ENCODE assay signal across 1 cellular context in the genomic region with DNA sequence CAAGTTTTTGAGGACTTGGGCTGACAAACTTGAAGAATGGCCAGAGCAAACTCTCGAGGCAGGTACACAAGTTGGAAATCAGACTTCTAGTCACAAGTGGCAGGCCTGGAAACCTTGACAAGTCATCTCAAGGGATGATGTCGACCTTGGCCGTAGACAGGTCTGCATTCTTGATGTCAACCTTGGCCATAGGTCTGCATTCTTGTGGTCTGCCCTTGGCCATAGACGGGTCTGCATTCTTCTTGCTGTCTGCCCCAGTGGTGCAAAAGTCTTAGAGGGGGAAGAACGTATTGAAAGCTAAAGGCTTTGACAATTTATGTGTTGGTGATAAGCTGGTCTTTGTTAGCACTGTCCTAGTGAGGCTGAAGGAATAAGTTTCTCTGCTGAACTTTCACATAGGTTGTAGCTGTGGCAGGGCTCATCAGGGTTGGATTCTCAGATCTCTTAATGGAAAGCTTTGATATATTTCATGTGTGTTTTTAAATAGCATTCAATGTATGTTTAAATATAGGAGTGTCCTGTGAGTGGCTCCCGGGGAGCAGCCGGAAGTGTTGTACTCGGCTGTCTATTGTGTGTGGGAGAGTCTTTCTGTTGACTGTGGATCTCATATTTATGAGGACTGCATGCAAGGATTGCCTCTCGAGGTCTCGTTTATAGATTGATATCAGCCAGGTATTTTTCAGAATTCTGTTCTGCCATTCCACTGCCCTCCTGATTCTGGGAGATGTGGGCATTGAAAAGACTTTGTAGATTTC.
TF ChIP-seq lines count a peak whose summit lies in the region.

No MANE protein-coding gene starts in this region.

TF ChIP-seq in K562, 482 proteins besides CTCF, POLR2A, EP300 and RAD21:
- TF ChIP-seq KLF1 (tag; IDR thresholded peaks at IDR 0.05) (no peak), FOXA1 (IDR thresholded peaks at IDR 0.05; ENCODE audit: borderline replicate concordance) (no peak), EWSR1 (IDR thresholded peaks at IDR 0.05; ENCODE audit: borderline replicate concordance, low read depth, partially characterized antibody) (no peak), TOE1 (IDR thresholded peaks at IDR 0.05; ENCODE audit: borderline replicate concordance) (no peak), TOE1 (CRISPR knock-in tag; IDR thresholded peaks at IDR 0.05; ENCODE audit: borderline replicate concordance, low read depth) (no peak), HDAC2 (IDR thresholded peaks at IDR 0.05) (no peak)
